In the genomic region with DNA sequence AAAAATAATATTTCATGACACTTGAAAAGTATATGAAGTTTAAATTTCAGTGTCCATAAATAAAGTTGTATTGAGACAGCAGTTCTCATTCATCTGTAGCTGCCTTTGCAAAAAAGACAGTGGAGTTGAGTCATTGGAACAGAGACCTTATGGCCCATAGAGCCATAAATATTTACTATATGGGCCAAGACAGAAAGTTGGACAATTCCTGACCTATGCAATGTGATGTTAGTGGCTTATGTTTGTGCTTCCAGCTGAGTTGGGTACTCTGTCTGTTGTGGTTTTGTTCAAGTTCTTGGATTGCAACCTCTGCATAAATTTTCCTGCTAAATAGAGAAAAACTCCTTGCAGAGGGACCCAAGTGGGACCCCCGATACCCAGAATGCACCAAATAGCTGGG, we compare ENCODE assay signal across 26 cellular contexts.
"Had no signal": no experiment of that assay in that cellular context is flagged by ENCODE, and none has a peak within 500 bp of the region (broad histone marks: within the 10 kb centered on the region; RNA-seq: fewer than 3 reads in every experiment).

No MANE protein-coding gene starts in this region.

- ATAC-seq: effector memory CD8-positive, alpha-beta T cell; gastrocnemius medialis; left lobe of liver; mucosa of descending colon; sciatic nerve; stimulated activated naive CD8-positive, alpha-beta T cell treated with anti-CD3 and anti-CD28 coated beads, Interleukin-15, amount 100 ng/mL, for 72 hours had no signal

- H3K36me3 Mint-ChIP-seq: memory B cell; mesothelial cell of epicardium; natural killer cell treated with Interleukin-12 subunit alpha and Interleukin-12 subunit beta and Interleukin-15 and Interleukin-18, amount 100 ng/mL, for 72 hours had no signal

- H3K4me3 ChIP-seq: gastrocnemius medialis, lung, mucosa of descending colon, smooth muscle cell, thyroid gland had no signal

- H3K9me3 Mint-ChIP-seq: natural killer cell treated with Interleukin-12 subunit alpha and Interleukin-12 subunit beta and Interleukin-15 and Interleukin-18, amount 100 ng/mL, for 72 hours had no signal

- H3K36me3 ChIP-seq: gastrocnemius medialis, thyroid gland had no signal

- H3K4me3 Mint-ChIP-seq: effector memory CD8-positive, alpha-beta T cell; memory B cell; mesothelial cell of epicardium; naive B cell; natural killer cell treated with Interleukin-12 subunit alpha and Interleukin-12 subunit beta and Interleukin-15 and Interleukin-18, amount 100 ng/mL, for 72 hours; neural crest cell; stimulated activated naive CD8-positive, alpha-beta T cell treated with anti-CD3 and anti-CD28 coated beads, Interleukin-15, amount 100 ng/mL, for 72 hours had no signal

- H3K27ac Mint-ChIP-seq: effector memory CD8-positive, alpha-beta T cell; memory B cell; mesothelial cell of epicardium; naive B cell; natural killer cell treated with Interleukin-12 subunit alpha and Interleukin-12 subunit beta and Interleukin-15 and Interleukin-18, amount 100 ng/mL, for 72 hours; progenitor cell of endocrine pancreas; stimulated activated naive CD8-positive, alpha-beta T cell treated with anti-CD3 and anti-CD28 coated beads, Interleukin-15, amount 100 ng/mL, for 72 hours had no signal

- H3K9me3 ChIP-seq: mucosa of descending colon, thyroid gland had no signal

- H3K27ac ChIP-seq: gastrocnemius medialis, parathyroid adenoma, thyroid gland had no signal

- DNase-seq: cortex of kidney; effector memory CD8-positive, alpha-beta T cell; erythroblast; foreskin fibroblast; gastrocnemius medialis; head of caudate nucleus; mucosa of descending colon; naive B cell; stimulated activated CD4-positive, alpha-beta T cell treated with anti-CD3 and anti-CD28 coated beads, Interleukin-12 subunit alpha, Interleukin-12 subunit beta, amount 100 ng/mL, for 4 hours; stimulated activated CD4-positive, alpha-beta T cell treated with anti-CD3 and anti-CD28 coated beads, Interleukin-1b, Interleukin-23, amount 100 ng/mL, for 48 hours; stimulated activated CD4-positive, alpha-beta T cell treated with anti-CD3 and anti-CD28 coated beads, Interleukin-4, amount 100 ng/mL, for 1 hour; stimulated activated CD8-positive, alpha-beta memory T cell treated with anti-CD3 and anti-CD28 coated beads, Interleukin-4, amount 100 ng/mL, for 48 hours; stimulated activated naive CD4-positive, alpha-beta T cell; stimulated activated naive CD8-positive, alpha-beta T cell treated with anti-CD3 and anti-CD28 coated beads, Interleukin-15, amount 100 ng/mL, for 72 hours; trophoblast cell had no signal

- H3K4me1 ChIP-seq: gastrocnemius medialis, parathyroid adenoma, thyroid gland had no signal

- H3K27me3 ChIP-seq: thyroid gland had no signal
